7 cellular contexts compared by ENCODE assay signal in genomic region chr21:32940079-32941014, GRCh38.
DNase-seq lines count a peak whose midpoint lies in the region; ATAC-seq, FAIRE-seq and TF ChIP-seq lines count a peak whose summit lies in the region.

No MANE protein-coding gene starts in this region.

- RAD21 ChIA-PET in GM12878 (lab: Charles Lee; ENCODE audit: unreplicated experiment): interaction anchor here (0.6 to 2.3 kb wide), 10 partner anchors 10 to 257 kb away, joined by 3 to 15 read pairs (median 4); no protein-coding TSS in a partner anchor

- DNase-seq in EL: peak; percentile 42
- DNase-seq in Jurkat, Clone E6-1 (ENCODE audit: low read depth, low spot score): peak; percentile 63
- DNase-seq in RPMI7951 (ENCODE audit: low read depth): peak; percentile 36
- no peak for DNase-seq in GM12878 (ENCODE audit: low read depth, low spot score)
- no peak for DNase-seq in keratinocyte (ENCODE audit: low read depth, low spot score)
- DNase-seq in stimulated activated CD8-positive, alpha-beta memory T cell treated with anti-CD3 and anti-CD28 coated beads, Interleukin-12 subunit alpha, Interleukin-12 subunit beta, amount 100 ng/mL, for 1 hour (ENCODE audit: low read depth): peak; percentile 27
- no peak for DNase-seq in dedifferentiated amniotic fluid mesenchymal stem cell (ENCODE audit: extremely low spot score)

- in situ Hi-C loops in GM12878 (cut with MboI): no loop called here

- FAIRE-seq in GM12878 (lab: Jason Lieb, UNC): peak; percentile 68
- FAIRE-seq in keratinocyte (lab: Jason Lieb, UNC): no peak

- H3K4me3 ChIP-seq in Jurkat, Clone E6-1 (ENCODE audit: low read length): no peak overlapping the region
- no peak overlapping the region for H3K4me3 ChIP-seq in GM12878
- H3K4me3 ChIP-seq in keratinocyte (ENCODE audit: control insufficient read depth in 2 of 3, extremely low read depth in 1 of 3, insufficient read depth in 2 of 3, low read depth in 1 of 3, low read length in 3 of 3): no peak overlapping the region

- no TSS peak for BruUV-seq in GM12878 (replicated peaks; lab: Mats Ljungman, UMichigan)

- TF ChIP-seq CTCF in GM12878 (IDR thresholded peaks at IDR 0.05 in 2 of 3, conservative IDR thresholded peaks at IDR 0.05 in 1 of 3; ENCODE audit: control insufficient read depth in 2 of 3, extremely low read depth in 1 of 3, insufficient read depth in 1 of 3, low read depth in 3 of 3, low read length in 3 of 3) (peak; percentile 60 to 78 (median 67)), keratinocyte (optimal IDR thresholded peaks at IDR 0.05 in 1 of 3, IDR thresholded peaks at IDR 0.05 in 1 of 3, conservative IDR thresholded peaks at IDR 0.05 in 1 of 3; ENCODE audit: extremely low read depth in 1 of 3, insufficient read depth in 2 of 3, low read length in 3 of 3) (peak; percentile 63 to 81 (median 74))

- no peaks in the 10 kb centered on the region for H4K20me1 ChIP-seq in GM12878 (ENCODE audit: control insufficient read depth, insufficient read depth)
- H4K20me1 ChIP-seq in keratinocyte (ENCODE audit: control insufficient read depth, extremely low read depth, insufficient read depth, low read length): no peaks in the 10 kb centered on the region

- no peaks in the 10 kb centered on the region for H3K4me1 ChIP-seq in GM12878 (ENCODE audit: control insufficient read depth, insufficient read depth, low read length)
- H3K4me1 ChIP-seq in keratinocyte (ENCODE audit: control insufficient read depth, extremely low read depth, insufficient read depth, low read length): no peaks in the 10 kb centered on the region

- no peaks in the 10 kb centered on the region for H3K9me1 ChIP-seq in keratinocyte (ENCODE audit: control insufficient read depth, extremely low read depth, insufficient read depth, low read length)

- no peak for TF ChIP-seq EP300 in GM12878 (IDR thresholded peaks at IDR 0.05; ENCODE audit: borderline replicate concordance in 1 of 2, control insufficient read depth in 1 of 2, low read depth in 2 of 2, low read length in 2 of 2)

- TF ChIP-seq RAD21 in GM12878 (IDR thresholded peaks at IDR 0.05; ENCODE audit: insufficient read depth, low read depth, low read length): peak; percentile 64

- WGBS in GM12878 (ENCODE audit: insufficient coverage, insufficient replicate concordance, low lambda C conversion rate, missing lambda C conversion rate): 46% methylated on average over 23 of the region's 23 CpGs

- H3K27me3 ChIP-seq in GM12878 (replicated peaks in 1 of 2; ENCODE audit: control insufficient read depth in 2 of 2, insufficient read depth in 2 of 2, low read length in 1 of 2): no peaks in the 10 kb centered on the region
- H3K27me3 ChIP-seq in keratinocyte (ENCODE audit: control insufficient read depth, extremely low read depth, insufficient read depth, low read length): peaks cover 3% of the 10 kb centered on the region

- SMC1A ChIA-PET in GM12878 (lab: Charles Lee; ENCODE audit: uncharacterized antibody, unreplicated experiment): interaction anchor here (0.7 to 2.8 kb wide), 22 partner anchors 9 to 800 kb away, joined by 3 to 25 read pairs (median 4); no protein-coding TSS in a partner anchor

- H3K27ac ChIP-seq in GM12878 (ENCODE audit: control insufficient read depth, insufficient read depth) (no peak overlapping the region), keratinocyte (ENCODE audit: control insufficient read depth, insufficient read depth, low read length) (no peak overlapping the region)

- dilution Hi-C loops in keratinocyte (cut with MboI; ENCODE audit: extremely low pct_ligation_motif_present, low sequenced_read_pairs): no loop called here

- H2AFZ ChIP-seq in GM12878 (ENCODE audit: control insufficient read depth, low read depth, low read length): no peak overlapping the region
- no peak overlapping the region for H2AFZ ChIP-seq in keratinocyte (ENCODE audit: control insufficient read depth, low read length)

- TF ChIP-seq POLR2A in GM12878 (IDR thresholded peaks at IDR 0.05; ENCODE audit: low read depth, low read length): no peak

- H3K9me3 ChIP-seq in GM12878 (replicated peaks; ENCODE audit: control insufficient read depth, insufficient read depth, low read length): no peaks in the 10 kb centered on the region; the same call in 2 of the 3 replicates
- H3K9me3 ChIP-seq in keratinocyte (ENCODE audit: control insufficient read depth, low read depth, low read length): no peaks in the 10 kb centered on the region

- no peak overlapping the region for H3K9ac ChIP-seq in GM12878 (ENCODE audit: control insufficient read depth, insufficient read depth, low read length)
- H3K9ac ChIP-seq in keratinocyte (ENCODE audit: control insufficient read depth, extremely low read depth, insufficient read depth, low read length): no peak overlapping the region

- POLR2A ChIA-PET in GM12878 (lab: Charles Lee): no interaction called here

- CTCF ChIA-PET in GM12878 (lab: Yijun Ruan, JAX): interaction anchor here (0.7 to 3.8 kb wide), 56 partner anchors 8 to 663 kb away, joined by 3 to 43 read pairs (median 4); no protein-coding TSS in a partner anchor

- intact Hi-C loops in GM12878 (cut with micrococcal nuclease; ENCODE audit: unreplicated experiment): loop anchor here (1.0 to 10.0 kb wide), 3 partner anchors 187 to 504 kb away; no protein-coding TSS in a partner anchor

- H3K79me2 ChIP-seq in GM12878 (ENCODE audit: control insufficient read depth, insufficient read depth, low read length): no peaks in the 10 kb centered on the region
- H3K79me2 ChIP-seq in keratinocyte (ENCODE audit: control insufficient read depth, insufficient read depth, low read length): no peaks in the 10 kb centered on the region

- ATAC-seq in GM12878: peak; percentile 76

- H3K36me3 ChIP-seq in GM12878 (ENCODE audit: control insufficient read depth in 2 of 2, insufficient read depth in 2 of 2, low read length in 1 of 2): no peaks in the 10 kb centered on the region
- no peaks in the 10 kb centered on the region for H3K36me3 ChIP-seq in keratinocyte (ENCODE audit: control insufficient read depth in 2 of 2, extremely low read depth in 1 of 2, insufficient read depth in 2 of 2, low read length in 2 of 2)

- H3K4me2 ChIP-seq in GM12878 (ENCODE audit: control insufficient read depth, insufficient read depth) (no peak overlapping the region), keratinocyte (ENCODE audit: control insufficient read depth, extremely low read depth, insufficient read depth, low read depth, low read length) (no peak overlapping the region)

TF ChIP-seq in GM12878, 131 proteins besides CTCF, POLR2A, EP300 and RAD21:
- no peak for TF ChIP-seq EGR1 (IDR thresholded peaks at IDR 0.05; ENCODE audit: borderline replicate concordance in 1 of 2, low read depth in 2 of 2, low read length in 2 of 2)
- TF ChIP-seq SMC3 (IDR thresholded peaks at IDR 0.05; ENCODE audit: borderline replicate concordance, low read length): peak; percentile 62; the same call in 1 of the 2 replicates

Comparison
In these comparisons a context has a peak if more than half of its experiments do, and no peak if none do; other contexts are left out.
1. DNase-seq: peak in EL (single experiment), Jurkat, Clone E6-1 (single experiment), RPMI7951 (single experiment) and stimulated activated CD8-positive, alpha-beta memory T cell treated with anti-CD3 and anti-CD28 coated beads, Interleukin-12 subunit alpha, Interleukin-12 subunit beta, amount 100 ng/mL, for 1 hour (single experiment); none in GM12878 (single experiment), keratinocyte (single experiment) and dedifferentiated amniotic fluid mesenchymal stem cell (single experiment).